ENCODE assay signal across 17 cellular contexts in genomic region chr11:132888226-132888625, GRCh38.
DNase-seq lines count a peak whose midpoint lies in the region; ATAC-seq lines count a peak whose summit lies in the region.
"Had no signal": no experiment of that assay in that cellular context is flagged by ENCODE, and none has a peak within 500 bp of the region (broad histone marks: within the 10 kb centered on the region; RNA-seq: fewer than 3 reads in every experiment).

No MANE protein-coding gene starts in this region.

- DNase-seq in EL, result peak; percentile 80
- DNase-seq in RPMI7951 (ENCODE audit: low read depth), result peak; percentile 59
- peak; percentile 36 for DNase-seq in iris pigment epithelial cell (ENCODE audit: low read depth)
- no peak for DNase-seq in NCI-H2081 treated with DMSO at 0.1 percent for 48 hours (lab: John Stamatoyannopoulos, UW)
- DNase-seq in RPMI8226, result no peak
- DNase-seq in H4 (ENCODE audit: low spot score), result no peak
- DNase-seq: ACHN; Calu3; CD4-positive, alpha-beta memory T cell; NCI-H1092 treated with DMSO at 0.1 percent for 48 hours; NCI-H510A; NCI-H774; PC-3 had no signal

- no peak for ATAC-seq in GM19395 (IDR thresholded peaks at IDR 0.05; ENCODE audit: unreplicated experiment)
- ATAC-seq: GM23338, HCT116, K562, PC-3 had no signal

Comparison
In these comparisons a context has a peak if more than half of its experiments do, and no peak if none do; other contexts are left out.
1. DNase-seq: peak in EL (single experiment), RPMI7951 (single experiment) and iris pigment epithelial cell (single experiment); none in NCI-H2081 treated with DMSO at 0.1 percent for 48 hours (single experiment), RPMI8226 (single experiment) and H4 (single experiment).